In the genomic region with DNA sequence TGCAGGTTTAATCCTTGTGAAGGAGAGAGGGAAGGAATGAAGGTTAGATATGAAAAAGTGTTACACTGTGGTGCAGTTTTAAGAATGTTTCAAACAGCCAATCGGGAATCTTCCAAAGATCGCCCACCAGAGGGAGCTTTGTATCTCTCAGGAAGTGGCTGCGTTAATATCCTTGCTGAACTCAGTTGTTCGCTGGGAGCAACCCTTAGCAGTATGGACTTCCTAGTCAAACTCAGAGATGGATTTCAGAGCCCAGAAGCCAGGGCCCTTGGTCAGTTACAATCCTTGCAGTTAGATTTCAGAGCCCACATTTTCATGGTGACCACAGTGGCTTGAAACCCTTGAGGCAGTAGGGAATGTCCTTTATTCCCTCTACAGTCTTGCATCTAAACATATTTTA, we compare ENCODE assay signal across 9 cellular contexts.
DNase-seq lines count a peak whose midpoint lies in the region; ATAC-seq and TF ChIP-seq lines count a peak whose summit lies in the region.
"Had no signal": no experiment of that assay in that cellular context is flagged by ENCODE, and none has a peak within 500 bp of the region (broad histone marks: within the 10 kb centered on the region; RNA-seq: fewer than 3 reads in every experiment).

No MANE protein-coding gene starts in this region.

- intact Hi-C loops in sigmoid colon (cut with DNase I), result loop anchor here (2.0 to 10.0 kb wide), 3 partner anchors 218 to 474 kb away; no protein-coding TSS in a partner anchor
- intact Hi-C loops in CD14-positive monocyte (cut with micrococcal nuclease), result no loop called here

- no peaks in the 10 kb centered on the region for H3K27me3 Mint-ChIP-seq in CD14-positive monocyte (ENCODE audit: low read depth in 3 of 3)

- no peaks in the 10 kb centered on the region for H3K4me1 Mint-ChIP-seq in CD14-positive monocyte

- H3K4me3 ChIP-seq in Karpas-422 (ENCODE audit: low read length) (no peak overlapping the region), SK-N-SH (ENCODE audit: low read depth in 2 of 2, low read length in 1 of 2) (no peak overlapping the region), gastroesophageal sphincter (no peak overlapping the region), sigmoid colon (no peak overlapping the region)

- peak; percentile 67 for TF ChIP-seq RAD21 in SK-N-SH (IDR thresholded peaks at IDR 0.05; ENCODE audit: low read length)

- ATAC-seq in gastroesophageal sphincter (no peak), HG02852 (IDR thresholded peaks at IDR 0.05; ENCODE audit: unreplicated experiment) (no peak), HG03378 (IDR thresholded peaks at IDR 0.05; ENCODE audit: unreplicated experiment) (no peak)

- peaks cover 0 to 2% (median 0%) of the 10 kb centered on the region in 7 donors for H3K9me3 Mint-ChIP-seq in CD14-positive monocyte
- H3K9me3 Mint-ChIP-seq: T-helper 1 cell treated with Interleukin-12 subunit alpha and Interleukin-12 subunit beta and Interleukin-4 antibody, amounts not matched to agents 30 μg/mL and 1 μg/mL, for 36 hours had no signal

- H3K4me3 Mint-ChIP-seq in CD14-positive monocyte, result no peak overlapping the region
- H3K4me3 Mint-ChIP-seq: T-helper 1 cell treated with Interleukin-12 subunit alpha and Interleukin-12 subunit beta and Interleukin-4 antibody, amounts not matched to agents 30 μg/mL and 1 μg/mL, for 36 hours had no signal

- H2AFZ ChIP-seq in Karpas-422 (ENCODE audit: low read length), result no peak overlapping the region
- H2AFZ ChIP-seq in SK-N-SH (ENCODE audit: low read depth), result no peak overlapping the region

- H3K4me2 ChIP-seq in Karpas-422 (ENCODE audit: low read depth, low read length, poor library complexity, severe bottlenecking), result no peak overlapping the region
- no peak overlapping the region for H3K4me2 ChIP-seq in SK-N-SH

- no peaks in the 10 kb centered on the region for H3K36me3 ChIP-seq in Karpas-422 (ENCODE audit: insufficient read depth, low read length)
- H3K36me3 ChIP-seq in SK-N-SH (replicated peaks in 1 of 2; ENCODE audit: control insufficient read depth in 1 of 2, insufficient read depth in 2 of 2, low read length in 1 of 2), result no peaks in the 10 kb centered on the region
- no peaks in the 10 kb centered on the region for H3K36me3 ChIP-seq in gastroesophageal sphincter
- H3K36me3 ChIP-seq in sigmoid colon, result no peaks in the 10 kb centered on the region

- TF ChIP-seq CTCF in SK-N-SH (IDR thresholded peaks at IDR 0.05), result peak; percentile 54
- TF ChIP-seq CTCF in gastroesophageal sphincter (IDR thresholded peaks at IDR 0.05), result peak in 3 of 4 experiments; percentile 36 to 50 (median 36)
- peak; percentile 8 to 35 (median 24) for TF ChIP-seq CTCF in sigmoid colon (IDR thresholded peaks at IDR 0.05)
- no peak for TF ChIP-seq CTCF in CD14-positive monocyte (IDR thresholded peaks at IDR 0.05)

- CTCF ChIA-PET in SK-N-SH (lab: Yijun Ruan, JAX), result interaction anchor here (0.6 to 3.5 kb wide), 19 partner anchors 10 to 473 kb away, joined by 3 to 23 read pairs (median 4); no protein-coding TSS in a partner anchor

- H3F3A ChIP-seq in SK-N-SH (replicated peaks; ENCODE audit: insufficient read depth), result no peaks in the 10 kb centered on the region

- H3K9ac ChIP-seq in Karpas-422 (ENCODE audit: low read length), result no peak overlapping the region
- H3K9ac ChIP-seq in SK-N-SH, result no peak overlapping the region

- H3K27ac ChIP-seq in Karpas-422 (ENCODE audit: low read length) (no peak overlapping the region), SK-N-SH (ENCODE audit: low read depth in 2 of 2, low read length in 1 of 2) (no peak overlapping the region), gastroesophageal sphincter (no peak overlapping the region), sigmoid colon (no peak overlapping the region)

- H3K79me2 ChIP-seq in Karpas-422 (ENCODE audit: low read length) (no peaks in the 10 kb centered on the region), SK-N-SH (ENCODE audit: insufficient read depth) (no peaks in the 10 kb centered on the region)

- H3K36me3 Mint-ChIP-seq in CD14-positive monocyte, result no peaks in the 10 kb centered on the region

- TF ChIP-seq POLR2A in gastroesophageal sphincter (IDR thresholded peaks at IDR 0.05) (no peak), sigmoid colon (IDR thresholded peaks at IDR 0.05) (no peak)

- WGBS in SK-N-SH (ENCODE audit: low lambda C conversion rate), result 53% methylated on average over 4 of the region's 4 CpGs
- 20 to 60% methylated on average over 1 to 3 of the region's 4 CpGs for WGBS in gastroesophageal sphincter (ENCODE audit: low coverage in 1 of 2), 2 donors
- 11 to 48% methylated on average over 4 of the region's 4 CpGs for WGBS in sigmoid colon, 2 donors

- TF ChIP-seq EP300 in SK-N-SH (IDR thresholded peaks at IDR 0.05; ENCODE audit: borderline replicate concordance in 1 of 2, low read depth in 1 of 2, low read length in 1 of 2), result no peak
- no peak for TF ChIP-seq EP300 in gastroesophageal sphincter (IDR thresholded peaks at IDR 0.05)
- no peak for TF ChIP-seq EP300 in sigmoid colon (IDR thresholded peaks at IDR 0.05)

- no peaks in the 10 kb centered on the region for H3K4me1 ChIP-seq in Karpas-422 (ENCODE audit: low read length)
- no peaks in the 10 kb centered on the region; a peak in 2 of 4 replicates for H3K4me1 ChIP-seq in SK-N-SH (ENCODE audit: control insufficient read depth in 1 of 2, insufficient read depth in 2 of 2, low read depth in 1 of 2, low read length in 1 of 2)
- no peaks in the 10 kb centered on the region for H3K4me1 ChIP-seq in gastroesophageal sphincter
- no peaks in the 10 kb centered on the region for H3K4me1 ChIP-seq in sigmoid colon

- H4K20me1 ChIP-seq in Karpas-422 (ENCODE audit: insufficient read depth, low read depth, low read length), result no peaks in the 10 kb centered on the region
- H4K20me1 ChIP-seq in SK-N-SH (ENCODE audit: insufficient read depth), result no peaks in the 10 kb centered on the region

- POLR2A ChIA-PET in SK-N-SH (lab: Yijun Ruan, JAX), result no interaction called here

- no peak overlapping the region for H3K27ac Mint-ChIP-seq in CD14-positive monocyte
- H3K27ac Mint-ChIP-seq: T-helper 1 cell treated with Interleukin-12 subunit alpha and Interleukin-12 subunit beta and Interleukin-4 antibody, amounts not matched to agents 30 μg/mL and 1 μg/mL, for 36 hours had no signal

- H3K9me2 ChIP-seq in Karpas-422 (replicated peaks; ENCODE audit: insufficient read depth, low read length) (no peaks in the 10 kb centered on the region), SK-N-SH (no peaks in the 10 kb centered on the region)

- H3K9me3 ChIP-seq in Karpas-422 (ENCODE audit: low read length), result no peaks in the 10 kb centered on the region
- no peaks in the 10 kb centered on the region for H3K9me3 ChIP-seq in SK-N-SH
- H3K9me3 ChIP-seq in gastroesophageal sphincter, result no peaks in the 10 kb centered on the region
- no peaks in the 10 kb centered on the region for H3K9me3 ChIP-seq in sigmoid colon

- DNase-seq in ELR (ENCODE audit: low read depth), result peak; percentile 40
- DNase-seq in Karpas-422, result peak; percentile 73
- DNase-seq in SK-N-SH, result peak; percentile 23
- DNase-seq in sigmoid colon, result peak; percentile 60
- DNase-seq in CD14-positive monocyte (ENCODE audit: low spot score), result no peak

- H3K27me3 ChIP-seq in Karpas-422 (ENCODE audit: low read length), result no peaks in the 10 kb centered on the region; the same call in 1 of the 2 replicates
- H3K27me3 ChIP-seq in SK-N-SH (ENCODE audit: insufficient read depth), result no peaks in the 10 kb centered on the region
- H3K27me3 ChIP-seq in gastroesophageal sphincter, result no peaks in the 10 kb centered on the region
- H3K27me3 ChIP-seq in sigmoid colon, result no peaks in the 10 kb centered on the region

TF ChIP-seq in SK-N-SH, 30 proteins besides CTCF, POLR2A, EP300 and RAD21:
- no peak for TF ChIP-seq MXI1 (IDR thresholded peaks at IDR 0.05; ENCODE audit: low read depth, low read length)
- TF ChIP-seq SMC3 (IDR thresholded peaks at IDR 0.05; ENCODE audit: low read depth, low read length), result peak; percentile 39; the same call in 1 of the 2 replicates
